ENCODE assay signal across 1 cellular context in the genomic region with DNA sequence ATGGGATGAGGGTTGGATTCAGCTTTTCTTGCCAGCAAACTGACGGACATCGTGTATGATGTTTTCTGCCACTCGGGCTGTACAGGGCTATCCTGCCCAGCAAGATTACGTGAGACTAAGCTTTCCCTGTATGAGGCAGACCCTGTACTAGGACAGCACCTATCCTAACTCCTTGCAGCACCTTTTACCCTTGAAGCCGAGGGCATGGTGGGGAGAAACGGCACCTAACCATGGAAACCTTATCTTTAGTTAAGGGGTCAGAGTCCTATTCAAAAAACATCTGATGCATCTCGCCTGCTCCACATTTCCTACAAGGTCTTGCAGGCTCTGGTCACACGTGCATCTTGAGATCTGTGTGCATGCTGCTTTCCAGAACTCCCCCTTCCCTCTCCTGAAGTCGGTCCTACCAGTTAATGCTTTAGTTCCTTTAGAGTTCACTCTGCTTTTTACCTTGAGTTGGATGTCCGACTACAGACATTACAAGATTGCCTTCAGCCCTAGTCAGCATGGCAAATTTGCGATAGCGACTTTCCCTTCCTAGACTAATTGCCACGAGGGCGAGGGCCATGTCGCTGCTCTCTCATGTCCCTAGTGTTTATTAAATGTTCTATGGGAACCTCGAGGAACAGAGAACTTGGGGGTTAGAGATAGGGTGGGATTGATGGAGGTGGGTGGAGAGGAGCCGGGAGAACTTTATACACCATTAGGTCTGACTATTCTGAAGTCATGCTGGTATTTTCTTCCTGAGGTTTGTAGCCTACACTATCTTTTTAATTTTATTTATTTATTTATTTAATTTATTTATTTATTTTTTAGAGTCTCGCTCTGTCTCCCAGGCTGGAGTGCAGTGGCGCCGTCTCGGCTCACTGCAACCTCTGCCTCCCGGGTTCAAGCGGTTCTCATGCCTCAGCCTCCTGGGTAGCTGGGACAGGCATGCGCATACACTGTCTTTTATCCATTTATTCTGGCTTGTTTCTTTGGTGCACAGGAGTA.
TF ChIP-seq lines count a peak whose summit lies in the region.

No MANE protein-coding gene starts in this region.

TF ChIP-seq in WTC11, 78 proteins besides CTCF, POLR2A, EP300 and RAD21 (continued from another document and continues in another):
- TF ChIP-seq, protein P1, sequence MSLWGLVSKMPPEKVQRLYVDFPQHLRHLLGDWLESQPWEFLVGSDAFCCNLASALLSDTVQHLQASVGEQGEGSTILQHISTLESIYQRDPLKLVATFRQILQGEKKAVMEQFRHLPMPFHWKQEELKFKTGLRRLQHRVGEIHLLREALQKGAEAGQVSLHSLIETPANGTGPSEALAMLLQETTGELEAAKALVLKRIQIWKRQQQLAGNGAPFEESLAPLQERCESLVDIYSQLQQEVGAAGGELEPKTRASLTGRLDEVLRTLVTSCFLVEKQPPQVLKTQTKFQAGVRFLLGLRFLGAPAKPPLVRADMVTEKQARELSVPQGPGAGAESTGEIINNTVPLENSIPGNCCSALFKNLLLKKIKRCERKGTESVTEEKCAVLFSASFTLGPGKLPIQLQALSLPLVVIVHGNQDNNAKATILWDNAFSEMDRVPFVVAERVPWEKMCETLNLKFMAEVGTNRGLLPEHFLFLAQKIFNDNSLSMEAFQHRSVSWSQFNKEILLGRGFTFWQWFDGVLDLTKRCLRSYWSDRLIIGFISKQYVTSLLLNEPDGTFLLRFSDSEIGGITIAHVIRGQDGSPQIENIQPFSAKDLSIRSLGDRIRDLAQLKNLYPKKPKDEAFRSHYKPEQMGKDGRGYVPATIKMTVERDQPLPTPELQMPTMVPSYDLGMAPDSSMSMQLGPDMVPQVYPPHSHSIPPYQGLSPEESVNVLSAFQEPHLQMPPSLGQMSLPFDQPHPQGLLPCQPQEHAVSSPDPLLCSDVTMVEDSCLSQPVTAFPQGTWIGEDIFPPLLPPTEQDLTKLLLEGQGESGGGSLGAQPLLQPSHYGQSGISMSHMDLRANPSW (CRISPR knock-in tag; conservative IDR thresholded peaks at IDR 0.05; ENCODE audit: low read depth) = no peak
- TF ChIP-seq ETV6 (CRISPR knock-in tag; IDR thresholded peaks at IDR 0.05) = no peak
- no peak for TF ChIP-seq ELF4 (CRISPR knock-in tag; IDR thresholded peaks at IDR 0.05; ENCODE audit: low read depth)
- TF ChIP-seq MAX (CRISPR knock-in tag; IDR thresholded peaks at IDR 0.05) = no peak
- TF ChIP-seq FOXP4 (CRISPR knock-in tag; IDR thresholded peaks at IDR 0.05) = no peak
- peak; percentile 80 for TF ChIP-seq NFATC4 (CRISPR knock-in tag; IDR thresholded peaks at IDR 0.05)
- TF ChIP-seq IRF1 (CRISPR knock-in tag; IDR thresholded peaks at IDR 0.05) = no peak
- TF ChIP-seq SP1 (CRISPR knock-in tag; conservative IDR thresholded peaks at IDR 0.05) = no peak
- TF ChIP-seq FOXP1 (CRISPR knock-in tag; IDR thresholded peaks at IDR 0.05; ENCODE audit: borderline replicate concordance) = no peak
- TF ChIP-seq IRF2 (CRISPR knock-in tag; IDR thresholded peaks at IDR 0.05; ENCODE audit: borderline replicate concordance, low read depth) = no peak
- TF ChIP-seq, protein P2, sequence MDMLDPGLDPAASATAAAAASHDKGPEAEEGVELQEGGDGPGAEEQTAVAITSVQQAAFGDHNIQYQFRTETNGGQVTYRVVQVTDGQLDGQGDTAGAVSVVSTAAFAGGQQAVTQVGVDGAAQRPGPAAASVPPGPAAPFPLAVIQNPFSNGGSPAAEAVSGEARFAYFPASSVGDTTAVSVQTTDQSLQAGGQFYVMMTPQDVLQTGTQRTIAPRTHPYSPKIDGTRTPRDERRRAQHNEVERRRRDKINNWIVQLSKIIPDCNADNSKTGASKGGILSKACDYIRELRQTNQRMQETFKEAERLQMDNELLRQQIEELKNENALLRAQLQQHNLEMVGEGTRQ (CRISPR knock-in tag; IDR thresholded peaks at IDR 0.05) = no peak
- peak; percentile 78; the same call in 1 of the 2 replicates for TF ChIP-seq PRRX2 (CRISPR knock-in tag; IDR thresholded peaks at IDR 0.05)
- no peak for TF ChIP-seq ZNF396 (CRISPR knock-in tag; IDR thresholded peaks at IDR 0.05; ENCODE audit: borderline replicate concordance)
- peak; percentile 68; the same call in 1 of the 2 replicates for TF ChIP-seq ZNF671 (CRISPR knock-in tag; IDR thresholded peaks at IDR 0.05)
- TF ChIP-seq, protein P3, sequence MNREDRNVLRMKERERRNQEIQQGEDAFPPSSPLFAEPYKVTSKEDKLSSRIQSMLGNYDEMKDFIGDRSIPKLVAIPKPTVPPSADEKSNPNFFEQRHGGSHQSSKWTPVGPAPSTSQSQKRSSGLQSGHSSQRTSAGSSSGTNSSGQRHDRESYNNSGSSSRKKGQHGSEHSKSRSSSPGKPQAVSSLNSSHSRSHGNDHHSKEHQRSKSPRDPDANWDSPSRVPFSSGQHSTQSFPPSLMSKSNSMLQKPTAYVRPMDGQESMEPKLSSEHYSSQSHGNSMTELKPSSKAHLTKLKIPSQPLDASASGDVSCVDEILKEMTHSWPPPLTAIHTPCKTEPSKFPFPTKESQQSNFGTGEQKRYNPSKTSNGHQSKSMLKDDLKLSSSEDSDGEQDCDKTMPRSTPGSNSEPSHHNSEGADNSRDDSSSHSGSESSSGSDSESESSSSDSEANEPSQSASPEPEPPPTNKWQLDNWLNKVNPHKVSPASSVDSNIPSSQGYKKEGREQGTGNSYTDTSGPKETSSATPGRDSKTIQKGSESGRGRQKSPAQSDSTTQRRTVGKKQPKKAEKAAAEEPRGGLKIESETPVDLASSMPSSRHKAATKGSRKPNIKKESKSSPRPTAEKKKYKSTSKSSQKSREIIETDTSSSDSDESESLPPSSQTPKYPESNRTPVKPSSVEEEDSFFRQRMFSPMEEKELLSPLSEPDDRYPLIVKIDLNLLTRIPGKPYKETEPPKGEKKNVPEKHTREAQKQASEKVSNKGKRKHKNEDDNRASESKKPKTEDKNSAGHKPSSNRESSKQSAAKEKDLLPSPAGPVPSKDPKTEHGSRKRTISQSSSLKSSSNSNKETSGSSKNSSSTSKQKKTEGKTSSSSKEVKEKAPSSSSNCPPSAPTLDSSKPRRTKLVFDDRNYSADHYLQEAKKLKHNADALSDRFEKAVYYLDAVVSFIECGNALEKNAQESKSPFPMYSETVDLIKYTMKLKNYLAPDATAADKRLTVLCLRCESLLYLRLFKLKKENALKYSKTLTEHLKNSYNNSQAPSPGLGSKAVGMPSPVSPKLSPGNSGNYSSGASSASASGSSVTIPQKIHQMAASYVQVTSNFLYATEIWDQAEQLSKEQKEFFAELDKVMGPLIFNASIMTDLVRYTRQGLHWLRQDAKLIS (CRISPR knock-in tag; IDR thresholded peaks at IDR 0.05; ENCODE audit: borderline replicate concordance) = 0 out of 2 replicates have a peak, but pooled peaks have one; percentile 39
- TF ChIP-seq, protein P4, sequence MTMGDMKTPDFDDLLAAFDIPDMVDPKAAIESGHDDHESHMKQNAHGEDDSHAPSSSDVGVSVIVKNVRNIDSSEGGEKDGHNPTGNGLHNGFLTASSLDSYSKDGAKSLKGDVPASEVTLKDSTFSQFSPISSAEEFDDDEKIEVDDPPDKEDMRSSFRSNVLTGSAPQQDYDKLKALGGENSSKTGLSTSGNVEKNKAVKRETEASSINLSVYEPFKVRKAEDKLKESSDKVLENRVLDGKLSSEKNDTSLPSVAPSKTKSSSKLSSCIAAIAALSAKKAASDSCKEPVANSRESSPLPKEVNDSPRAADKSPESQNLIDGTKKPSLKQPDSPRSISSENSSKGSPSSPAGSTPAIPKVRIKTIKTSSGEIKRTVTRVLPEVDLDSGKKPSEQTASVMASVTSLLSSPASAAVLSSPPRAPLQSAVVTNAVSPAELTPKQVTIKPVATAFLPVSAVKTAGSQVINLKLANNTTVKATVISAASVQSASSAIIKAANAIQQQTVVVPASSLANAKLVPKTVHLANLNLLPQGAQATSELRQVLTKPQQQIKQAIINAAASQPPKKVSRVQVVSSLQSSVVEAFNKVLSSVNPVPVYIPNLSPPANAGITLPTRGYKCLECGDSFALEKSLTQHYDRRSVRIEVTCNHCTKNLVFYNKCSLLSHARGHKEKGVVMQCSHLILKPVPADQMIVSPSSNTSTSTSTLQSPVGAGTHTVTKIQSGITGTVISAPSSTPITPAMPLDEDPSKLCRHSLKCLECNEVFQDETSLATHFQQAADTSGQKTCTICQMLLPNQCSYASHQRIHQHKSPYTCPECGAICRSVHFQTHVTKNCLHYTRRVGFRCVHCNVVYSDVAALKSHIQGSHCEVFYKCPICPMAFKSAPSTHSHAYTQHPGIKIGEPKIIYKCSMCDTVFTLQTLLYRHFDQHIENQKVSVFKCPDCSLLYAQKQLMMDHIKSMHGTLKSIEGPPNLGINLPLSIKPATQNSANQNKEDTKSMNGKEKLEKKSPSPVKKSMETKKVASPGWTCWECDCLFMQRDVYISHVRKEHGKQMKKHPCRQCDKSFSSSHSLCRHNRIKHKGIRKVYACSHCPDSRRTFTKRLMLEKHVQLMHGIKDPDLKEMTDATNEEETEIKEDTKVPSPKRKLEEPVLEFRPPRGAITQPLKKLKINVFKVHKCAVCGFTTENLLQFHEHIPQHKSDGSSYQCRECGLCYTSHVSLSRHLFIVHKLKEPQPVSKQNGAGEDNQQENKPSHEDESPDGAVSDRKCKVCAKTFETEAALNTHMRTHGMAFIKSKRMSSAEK (CRISPR knock-in tag; IDR thresholded peaks at IDR 0.05; ENCODE audit: borderline replicate concordance) = no peak; the same call in 1 of the 2 replicates
- no peak for TF ChIP-seq ZBTB21 (CRISPR knock-in tag; IDR thresholded peaks at IDR 0.05; ENCODE audit: borderline replicate concordance)
- TF ChIP-seq, protein P5, sequence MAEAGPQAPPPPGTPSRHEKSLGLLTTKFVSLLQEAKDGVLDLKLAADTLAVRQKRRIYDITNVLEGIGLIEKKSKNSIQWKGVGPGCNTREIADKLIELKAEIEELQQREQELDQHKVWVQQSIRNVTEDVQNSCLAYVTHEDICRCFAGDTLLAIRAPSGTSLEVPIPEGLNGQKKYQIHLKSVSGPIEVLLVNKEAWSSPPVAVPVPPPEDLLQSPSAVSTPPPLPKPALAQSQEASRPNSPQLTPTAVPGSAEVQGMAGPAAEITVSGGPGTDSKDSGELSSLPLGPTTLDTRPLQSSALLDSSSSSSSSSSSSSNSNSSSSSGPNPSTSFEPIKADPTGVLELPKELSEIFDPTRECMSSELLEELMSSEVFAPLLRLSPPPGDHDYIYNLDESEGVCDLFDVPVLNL (CRISPR knock-in tag; IDR thresholded peaks at IDR 0.05; ENCODE audit: borderline replicate concordance, low read depth) = no peak
- TF ChIP-seq ZNF512 (CRISPR knock-in tag; IDR thresholded peaks at IDR 0.05; ENCODE audit: borderline replicate concordance) = no peak
- TF ChIP-seq, protein P6, sequence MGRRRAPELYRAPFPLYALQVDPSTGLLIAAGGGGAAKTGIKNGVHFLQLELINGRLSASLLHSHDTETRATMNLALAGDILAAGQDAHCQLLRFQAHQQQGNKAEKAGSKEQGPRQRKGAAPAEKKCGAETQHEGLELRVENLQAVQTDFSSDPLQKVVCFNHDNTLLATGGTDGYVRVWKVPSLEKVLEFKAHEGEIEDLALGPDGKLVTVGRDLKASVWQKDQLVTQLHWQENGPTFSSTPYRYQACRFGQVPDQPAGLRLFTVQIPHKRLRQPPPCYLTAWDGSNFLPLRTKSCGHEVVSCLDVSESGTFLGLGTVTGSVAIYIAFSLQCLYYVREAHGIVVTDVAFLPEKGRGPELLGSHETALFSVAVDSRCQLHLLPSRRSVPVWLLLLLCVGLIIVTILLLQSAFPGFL (CRISPR knock-in tag; IDR thresholded peaks at IDR 0.05; ENCODE audit: borderline replicate concordance) = no peak
- no peak for TF ChIP-seq TEAD1 (CRISPR knock-in tag; IDR thresholded peaks at IDR 0.05)
- peak; percentile 89; the same call in 1 of the 2 replicates for TF ChIP-seq EMX1 (CRISPR knock-in tag; IDR thresholded peaks at IDR 0.05)
- no peak for TF ChIP-seq ZNF263 (CRISPR knock-in tag; IDR thresholded peaks at IDR 0.05; ENCODE audit: low read depth)
- TF ChIP-seq, protein P7, sequence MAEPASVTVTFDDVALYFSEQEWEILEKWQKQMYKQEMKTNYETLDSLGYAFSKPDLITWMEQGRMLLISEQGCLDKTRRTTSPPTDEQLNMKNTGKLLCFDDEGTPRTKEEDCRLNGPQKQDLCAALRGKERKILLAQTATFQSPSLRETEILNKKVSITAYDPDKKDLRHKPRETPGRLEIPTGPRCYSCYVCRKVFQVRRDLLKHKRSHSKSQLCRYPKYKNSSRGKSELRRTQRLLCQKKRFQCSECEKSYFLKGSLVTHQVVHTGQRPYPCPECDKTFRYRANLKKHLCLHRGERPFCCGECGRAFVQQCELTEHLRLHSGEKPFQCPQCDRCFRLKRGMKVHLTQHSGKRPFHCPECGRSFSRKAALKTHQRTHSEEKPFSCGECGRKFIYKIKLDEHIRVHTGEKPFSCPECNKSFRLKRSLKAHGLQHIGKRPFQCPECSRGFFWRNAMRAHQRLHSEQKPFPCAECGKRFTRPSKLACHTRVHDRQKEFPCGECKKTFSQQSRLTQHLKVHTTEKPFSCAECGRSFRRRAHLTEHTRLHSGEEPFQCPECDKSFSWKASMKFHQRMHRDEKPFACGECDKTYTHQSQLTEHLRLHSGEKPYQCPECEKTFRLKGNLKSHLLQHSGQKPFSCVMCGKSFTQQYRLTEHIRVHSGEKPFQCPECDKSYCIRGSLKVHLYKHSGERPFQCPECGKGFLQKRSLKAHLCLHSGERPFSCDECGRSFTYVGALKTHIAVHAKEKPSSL (CRISPR knock-in tag; conservative IDR thresholded peaks at IDR 0.05) = peak; percentile 28; the same call in 1 of the 2 replicates
- no peak for TF ChIP-seq JAZF1 (CRISPR knock-in tag; IDR thresholded peaks at IDR 0.05)
